20 cellular contexts compared by ENCODE assay signal in the genomic region with DNA sequence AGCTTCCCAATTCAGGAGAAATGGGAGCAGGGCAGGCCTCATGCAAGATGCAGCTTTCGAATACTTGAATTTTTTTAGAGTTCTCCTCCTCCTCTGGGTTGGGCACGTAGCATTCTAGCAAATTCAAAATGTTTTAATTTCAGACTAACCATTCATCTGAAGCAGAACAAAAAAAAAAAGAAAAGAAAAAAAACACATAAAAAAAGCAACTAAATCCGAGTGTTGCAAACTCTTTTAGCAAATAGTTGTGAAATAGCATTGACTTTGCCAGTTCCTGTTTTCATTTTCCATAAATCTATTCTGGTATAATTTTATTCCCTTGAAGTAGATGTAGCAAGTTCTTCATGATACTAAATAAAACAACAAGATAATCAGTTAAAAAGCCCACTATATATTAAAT.
DNase-seq lines count a peak whose midpoint lies in the region; ATAC-seq and TF ChIP-seq lines count a peak whose summit lies in the region.
"Had no signal": no experiment of that assay in that cellular context is flagged by ENCODE, and none has a peak within 500 bp of the region (broad histone marks: within the 10 kb centered on the region; RNA-seq: fewer than 3 reads in every experiment).

No MANE protein-coding gene starts in this region.

- H3K36me3 Mint-ChIP-seq in stimulated activated effector memory CD8-positive, alpha-beta T cell treated with anti-CD3 and anti-CD28 coated beads, Interleukin-12 subunit alpha, Interleukin-12 subunit beta, amount 100 ng/mL, for 72 hours = no peaks in the 10 kb centered on the region
- H3K36me3 Mint-ChIP-seq: activated naive CD8-positive, alpha-beta T cell treated with anti-CD3 and anti-CD28 coated beads, Interleukin-2, amount 10 ng/mL, durations not matched to agents 7 days and 5 days had no signal

- ATAC-seq in GM18505 (IDR thresholded peaks at IDR 0.05; ENCODE audit: unreplicated experiment) = no peak
- ATAC-seq in GM21825 (IDR thresholded peaks at IDR 0.05; ENCODE audit: unreplicated experiment) = no peak
- no peak for ATAC-seq in stimulated activated effector memory CD8-positive, alpha-beta T cell treated with anti-CD3 and anti-CD28 coated beads, Interleukin-12 subunit alpha, Interleukin-12 subunit beta, amount 100 ng/mL, for 72 hours
- ATAC-seq: activated CD8-positive, alpha-beta T cell treated with anti-CD3 and anti-CD28 coated beads, Interleukin-2, amount 10 ng/mL, durations not matched to agents 7 days and 5 days; HCT116; HepG2; Panc1 had no signal

- H3K4me1 ChIP-seq in tibial artery = peaks cover 0 to 20% (median 6%) of the 10 kb centered on the region in 4 donors

- H3K4me3 ChIP-seq in HL-60 (replicated peaks; ENCODE audit: insufficient read depth, low read length) (0 out of 2 replicates have a peak overlapping the region, but pooled peaks have one; percentile 5), tibial artery (no peak overlapping the region)
- H3K4me3 ChIP-seq: cardiac muscle cell had no signal

- intact Hi-C loops in tibial artery (cut with DNase I; ENCODE audit: low total_unique reads) = no loop called here

- peaks cover 12% of the 10 kb centered on the region for H3K9me3 Mint-ChIP-seq in stimulated activated effector memory CD8-positive, alpha-beta T cell treated with anti-CD3 and anti-CD28 coated beads, Interleukin-12 subunit alpha, Interleukin-12 subunit beta, amount 100 ng/mL, for 72 hours
- H3K9me3 Mint-ChIP-seq: nephron had no signal

- H3K27me3 ChIP-seq in HL-60 (ENCODE audit: insufficient read depth, poor library complexity, severe bottlenecking) (no peaks in the 10 kb centered on the region), tibial artery (no peaks in the 10 kb centered on the region)

- TF ChIP-seq CTCF in HL-60 (IDR thresholded peaks at IDR 0.05; ENCODE audit: insufficient read depth, low read length) (no peak), tibial artery (IDR thresholded peaks at IDR 0.05) (no peak)

- H3K27ac ChIP-seq in HL-60 (replicated peaks) (peak overlapping the region; percentile 21; the same call in 1 of the 2 replicates), tibial artery (peak overlapping the region; percentile 23 to 30)
- H3K27ac ChIP-seq: cardiac muscle cell had no signal

- TF ChIP-seq POLR2A in GM18505 (IDR thresholded peaks at IDR 0.05; ENCODE audit: borderline replicate concordance, extremely low read depth, insufficient read depth, insufficient read length) = no peak

- no peak overlapping the region for H3K27ac Mint-ChIP-seq in stimulated activated effector memory CD8-positive, alpha-beta T cell treated with anti-CD3 and anti-CD28 coated beads, Interleukin-12 subunit alpha, Interleukin-12 subunit beta, amount 100 ng/mL, for 72 hours
- H3K27ac Mint-ChIP-seq: activated CD8-positive, alpha-beta T cell treated with anti-CD3 and anti-CD28 coated beads, Interleukin-2, amount 10 ng/mL, durations not matched to agents 7 days and 5 days; activated naive CD8-positive, alpha-beta T cell treated with anti-CD3 and anti-CD28 coated beads, Interleukin-2, amount 10 ng/mL, durations not matched to agents 7 days and 5 days; nephron had no signal

- H3K4me3 Mint-ChIP-seq in stimulated activated effector memory CD8-positive, alpha-beta T cell treated with anti-CD3 and anti-CD28 coated beads, Interleukin-12 subunit alpha, Interleukin-12 subunit beta, amount 100 ng/mL, for 72 hours = no peak overlapping the region
- H3K4me3 Mint-ChIP-seq: activated CD8-positive, alpha-beta T cell treated with anti-CD3 and anti-CD28 coated beads, Interleukin-2, amount 10 ng/mL, durations not matched to agents 7 days and 5 days; activated naive CD8-positive, alpha-beta T cell treated with anti-CD3 and anti-CD28 coated beads, Interleukin-2, amount 10 ng/mL, durations not matched to agents 7 days and 5 days; nephron had no signal

- no peaks in the 10 kb centered on the region for H3K9me3 ChIP-seq in tibial artery

- no peaks in the 10 kb centered on the region for H3K36me3 ChIP-seq in tibial artery
- H3K36me3 ChIP-seq: cardiac muscle cell had no signal

- DNase-seq in HL-60 (ENCODE audit: low read depth in 1 of 2, low spot score in 1 of 2) (peak in 1 of 2 experiments; percentile 18), SKM-1 (lab: John Stamatoyannopoulos, UW; ENCODE audit: unreplicated experiment) (peak; percentile 29), fibroblast of the conjunctiva (ENCODE audit: low read depth) (peak; percentile 14), tibial artery (no peak)
- DNase-seq in stimulated activated effector memory CD8-positive, alpha-beta T cell treated with anti-CD3 and anti-CD28 coated beads, Interleukin-12 subunit alpha, Interleukin-12 subunit beta, amount 100 ng/mL, for 72 hours (ENCODE audit: low spot score in 2 of 2) = no peak
- DNase-seq: activated CD8-positive, alpha-beta T cell treated with anti-CD3 and anti-CD28 coated beads, Interleukin-2, amount 10 ng/mL, durations not matched to agents 7 days and 5 days; activated naive CD8-positive, alpha-beta T cell treated with anti-CD3 and anti-CD28 coated beads, Interleukin-2, amount 10 ng/mL, durations not matched to agents 7 days and 5 days; DMS 273 treated with DMSO at 0.1 percent for 48 hours; effector memory CD4-positive, alpha-beta T cell; mesendoderm; NCI-H2081 treated with DMSO at 0.1 percent for 48 hours; NCI-H524 treated with DMSO at 0.1 percent for 48 hours; SW 1271 had no signal

- H3K4me1 Mint-ChIP-seq in stimulated activated effector memory CD8-positive, alpha-beta T cell treated with anti-CD3 and anti-CD28 coated beads, Interleukin-12 subunit alpha, Interleukin-12 subunit beta, amount 100 ng/mL, for 72 hours = no peaks in the 10 kb centered on the region
- H3K4me1 Mint-ChIP-seq: activated naive CD8-positive, alpha-beta T cell treated with anti-CD3 and anti-CD28 coated beads, Interleukin-2, amount 10 ng/mL, durations not matched to agents 7 days and 5 days; nephron had no signal

Comparison
In these comparisons a context has a peak if more than half of its experiments do, and no peak if none do; other contexts are left out.
1. DNase-seq: peak in SKM-1 (single experiment) and fibroblast of the conjunctiva (single experiment); none in tibial artery (0 of 2) and stimulated activated effector memory CD8-positive, alpha-beta T cell treated with anti-CD3 and anti-CD28 coated beads, Interleukin-12 subunit alpha, Interleukin-12 subunit beta, amount 100 ng/mL, for 72 hours (0 of 2).